Comparison of ENCODE assay signal across 8 cellular contexts in the genomic region with DNA sequence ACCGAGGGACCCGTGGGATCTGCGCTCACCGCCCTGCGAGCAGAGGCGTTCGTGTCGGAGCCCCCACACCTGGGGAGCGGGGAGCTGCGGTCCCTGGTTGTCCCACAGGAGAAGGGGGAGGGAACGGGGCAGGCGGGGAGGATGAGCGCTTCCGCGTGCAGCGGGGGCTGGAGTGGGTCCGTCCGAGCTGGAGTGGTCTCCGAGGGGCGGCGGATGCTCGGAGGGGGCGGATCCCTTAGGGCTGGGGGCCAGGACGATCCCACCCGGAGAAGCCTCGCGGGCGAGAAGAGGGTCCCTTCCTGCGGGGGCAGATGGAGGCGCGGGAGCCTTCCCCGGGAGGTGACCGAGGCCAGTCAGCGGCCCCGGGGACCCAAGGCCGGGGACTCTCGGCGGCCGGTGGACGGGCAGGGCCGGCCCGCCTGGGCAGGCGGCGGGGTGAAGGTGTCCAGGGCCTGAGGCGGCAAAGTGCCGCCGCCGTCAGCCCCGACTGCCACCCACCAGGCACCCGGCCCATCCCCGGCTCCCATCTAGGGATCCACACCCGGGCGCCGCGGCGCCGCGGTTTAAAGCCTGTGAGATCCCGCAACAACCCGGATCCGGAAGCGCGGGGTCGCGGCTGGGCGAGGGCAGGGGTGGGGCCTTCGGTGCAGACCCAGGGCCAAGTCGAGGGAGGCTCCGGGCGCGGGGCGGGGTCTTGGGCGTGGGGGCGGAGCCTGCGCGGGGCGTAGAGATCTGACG. TPM values are rescaled to one million over a fixed set of nuclear protein-coding genes. Genes with fewer than 3 reads are reported as not detected.
DNase-seq lines count a peak whose midpoint lies in the region; ATAC-seq and TF ChIP-seq lines count a peak whose summit lies in the region.

No MANE protein-coding gene starts in this region.

- peak overlapping the region; percentile 95 for H2AK5ac ChIP-seq in neuronal stem cell (ENCODE audit: low read depth, low read length)

- no peak for TF ChIP-seq CTCF in A673 (conservative IDR thresholded peaks at IDR 0.05; ENCODE audit: low read depth, low read length)
- TF ChIP-seq CTCF in gastroesophageal sphincter (IDR thresholded peaks at IDR 0.05), result peak in 1 of 4 experiments; percentile 13

- no peak overlapping the region for H2BK5ac ChIP-seq in neuronal stem cell (ENCODE audit: low read length)

- H3K14ac ChIP-seq in neuronal stem cell (ENCODE audit: low read length), result peak overlapping the region; percentile 9

- CTCF ChIA-PET in A673 (lab: Charles Lee), result no interaction called here

- H3K79me1 ChIP-seq in neuronal stem cell (ENCODE audit: low read depth, low read length), result peaks cover 14% of the 10 kb centered on the region

- no peak for TF ChIP-seq EP300 in gastroesophageal sphincter (IDR thresholded peaks at IDR 0.05)

- TSS peak; percentile 37 for BruUV-seq in A673 (replicated peaks; lab: Mats Ljungman, UMichigan)

- TF ChIP-seq POLR2A in GM19193 (IDR thresholded peaks at IDR 0.05; ENCODE audit: extremely low read depth, insufficient read depth, insufficient read length) (peak; percentile 73), gastroesophageal sphincter (IDR thresholded peaks at IDR 0.05) (peak; percentile 49 to 62)

- peak overlapping the region; percentile 93 for H3K4me3 ChIP-seq in A673 (ENCODE audit: low read depth, low read length, poor library complexity, severe bottlenecking)
- peak overlapping the region; percentile 53 to 88 for H3K4me3 ChIP-seq in gastroesophageal sphincter
- H3K4me3 ChIP-seq in neuronal stem cell (ENCODE audit: low read length in 2 of 2), result peak overlapping the region; percentile 90 to 96
- peak overlapping the region; percentile 70 to 75 (median 72) for H3K4me3 ChIP-seq in subcutaneous abdominal adipose tissue (ENCODE audit: low read depth in 1 of 5, low read length in 5 of 5)

- H3K4me1 ChIP-seq in A673 (ENCODE audit: insufficient read depth, low read length, poor library complexity, severe bottlenecking), result peaks cover 11% of the 10 kb centered on the region
- peaks cover 0 to 42% (median 10%) of the 10 kb centered on the region in 3 donors for H3K4me1 ChIP-seq in gastroesophageal sphincter
- peaks cover 13 to 17% of the 10 kb centered on the region in 2 donors for H3K4me1 ChIP-seq in neuronal stem cell (ENCODE audit: control insufficient read depth in 2 of 2, insufficient read depth in 1 of 2, low read depth in 1 of 2, low read length in 2 of 2)
- peaks cover 2 to 34% (median 27%) of the 10 kb centered on the region in 5 donors for H3K4me1 ChIP-seq in subcutaneous abdominal adipose tissue (ENCODE audit: control insufficient read depth in 5 of 5, insufficient read depth in 5 of 5, low read length in 5 of 5)

- H2BK120ac ChIP-seq in neuronal stem cell (ENCODE audit: low read depth, low read length), result no peak overlapping the region

- H2BK12ac ChIP-seq in neuronal stem cell (ENCODE audit: low read length), result no peak overlapping the region

- H3K36me3 ChIP-seq in A673 (ENCODE audit: insufficient read depth, low read length, poor library complexity, severe bottlenecking) (no peaks in the 10 kb centered on the region), gastroesophageal sphincter (peaks cover 0 to 38% of the 10 kb centered on the region in 2 donors), neuronal stem cell (replicated peaks in 1 of 2; ENCODE audit: control insufficient read depth in 2 of 2, insufficient read depth in 2 of 2, low read length in 2 of 2) (peaks cover 20 to 37% of the 10 kb centered on the region in 2 donors), subcutaneous abdominal adipose tissue (ENCODE audit: control insufficient read depth in 5 of 5, insufficient read depth in 5 of 5, low read length in 5 of 5) (peaks cover 0 to 18% (median 13%) of the 10 kb centered on the region in 5 donors)

- no peak overlapping the region for H4K91ac ChIP-seq in neuronal stem cell (ENCODE audit: low read depth, low read length, poor library complexity)

- H2AFZ ChIP-seq in neuronal stem cell (ENCODE audit: low read length), result peak overlapping the region; percentile 93

- H2BK15ac ChIP-seq in neuronal stem cell (ENCODE audit: low read length), result no peak overlapping the region

- 0% methylated on average over 5 of the region's 78 CpGs; no CpG with 5 or more reads in 1 of the 2 donors for WGBS in gastroesophageal sphincter (ENCODE audit: low coverage in 1 of 2), 2 donors
- WGBS in neuronal stem cell (ENCODE audit: extremely low coverage in 2 of 2, insufficient read length in 2 of 2, insufficient replicate concordance in 1 of 2), 2 donors, result no CpG with 5 or more reads among the region's 78 CpGs

- peak overlapping the region; percentile 95 for H3K9ac ChIP-seq in neuronal stem cell (ENCODE audit: low read depth, low read length, poor library complexity)
- H3K9ac ChIP-seq in subcutaneous abdominal adipose tissue (ENCODE audit: low read length in 5 of 5), result peak overlapping the region in 4 of 5 donors; percentile 79 to 86 (median 82)

- H3K4ac ChIP-seq in neuronal stem cell (ENCODE audit: low read length), result no peak overlapping the region

- peak overlapping the region; percentile 86 for H3K4me2 ChIP-seq in neuronal stem cell (ENCODE audit: insufficient read depth, low read length, poor library complexity, severe bottlenecking)

- peak overlapping the region; percentile 67 for H3K27ac ChIP-seq in A673 (ENCODE audit: low read depth, low read length, poor library complexity, severe bottlenecking)
- H3K27ac ChIP-seq in gastroesophageal sphincter, result peak overlapping the region; percentile 10 to 90 (median 86)
- H3K27ac ChIP-seq in neuronal stem cell (replicated peaks; ENCODE audit: low read length), result no peak overlapping the region
- peak overlapping the region; percentile 41 for H3K27ac ChIP-seq in subcutaneous abdominal adipose tissue (ENCODE audit: low read depth, low read length)

- H3K23ac ChIP-seq in neuronal stem cell (ENCODE audit: low read depth, low read length, poor library complexity), result peak overlapping the region; percentile 83

- H4K8ac ChIP-seq in neuronal stem cell (ENCODE audit: low read depth, low read length), result no peak overlapping the region

- peak; percentile 92 for DNase-seq in A673 (ENCODE audit: low spot score)
- DNase-seq in HuH-7 (ENCODE audit: low spot score), result peak; percentile 98
- DNase-seq in RPMI8226, result peak; percentile 79
- peak; percentile 50 to 90 (median 84) for DNase-seq in activated naive CD4-positive, alpha-beta T cell (lab: John Stamatoyannopoulos, UW)
- peak; percentile 70 for DNase-seq in neuronal stem cell (ENCODE audit: low spot score)

- H3K9me3 ChIP-seq in A673 (ENCODE audit: low read depth, low read length, poor library complexity, severe bottlenecking) (no peaks in the 10 kb centered on the region), gastroesophageal sphincter (no peaks in the 10 kb centered on the region), neuronal stem cell (replicated peaks in 1 of 2; ENCODE audit: control insufficient read depth in 2 of 2, insufficient read depth in 1 of 2, low read depth in 1 of 2, low read length in 2 of 2) (no peaks in the 10 kb centered on the region), subcutaneous abdominal adipose tissue (ENCODE audit: control insufficient read depth in 5 of 5, low read length in 5 of 5) (no peaks in the 10 kb centered on the region)

- POLR2A ChIA-PET in A673 (lab: Charles Lee; ENCODE audit: low non-redundant PET), result interaction anchor here (0.7 kb wide), 1 partner anchor 82 kb away, joined by 4 read pairs; no protein-coding TSS in a partner anchor

- intact Hi-C loops in A673 (cut with micrococcal nuclease; ENCODE audit: unreplicated experiment), result no loop called here

- ATAC-seq in gastroesophageal sphincter, result peak; percentile 96

- no peaks in the 10 kb centered on the region for H3K27me3 ChIP-seq in A673 (replicated peaks; ENCODE audit: insufficient read depth, low read depth, low read length, poor library complexity)
- H3K27me3 ChIP-seq in gastroesophageal sphincter, result peaks cover 1% of the 10 kb centered on the region
- H3K27me3 ChIP-seq in neuronal stem cell (ENCODE audit: control insufficient read depth in 3 of 3, insufficient read depth in 3 of 3, low read depth in 1 of 3, low read length in 3 of 3), result peaks cover 0 to 18% (median 4%) of the 10 kb centered on the region in 3 experiments
- H3K27me3 ChIP-seq in subcutaneous abdominal adipose tissue (ENCODE audit: control insufficient read depth in 5 of 5, insufficient read depth in 4 of 5, low read length in 5 of 5), result peaks cover 0 to 6% (median 0%) of the 10 kb centered on the region in 5 donors

- H3K18ac ChIP-seq in neuronal stem cell (ENCODE audit: low read length), result peak overlapping the region; percentile 83

RNA-seq across cellular contexts. Expression of gene CCDC27, which starts 5.3 kb away (rescaled TPM):
- total RNA-seq in A673 (2021) (not detected in 2 replicates), gastroesophageal sphincter (not detected)
- polyA plus RNA-seq in neuronal stem cell (2013, experiment 1 of 2), result not detected
- polyA plus RNA-seq in neuronal stem cell (2013, experiment 2 of 2), result not detected

RNA-seq across cellular contexts. Expression of gene SMIM1, which starts 25.6 kb away (rescaled TPM):
- total RNA-seq in A673 (2021) (0.81 and 1.5 TPM in 2 replicates), gastroesophageal sphincter (1 to 10 TPM in 3 of 4 donors, not detected in 1; 2.6 to 8.4 (median 4.7) TPM)
- 5.8 TPM for polyA plus RNA-seq in neuronal stem cell (2013, experiment 1 of 2)
- 5.6 TPM for polyA plus RNA-seq in neuronal stem cell (2013, experiment 2 of 2)

RNA-seq across cellular contexts. Expression of gene LRRC47, which starts 49.3 kb away (rescaled TPM):
- total RNA-seq in A673 (2021), result 69.8 and 86.7 TPM in 2 replicates
- total RNA-seq in gastroesophageal sphincter, result 10 to 100 TPM; 36.5 to 47.9 (median 46.5) TPM
- polyA plus RNA-seq in neuronal stem cell (2013, experiment 1 of 2), result 19.7 TPM
- 18.6 TPM for polyA plus RNA-seq in neuronal stem cell (2013, experiment 2 of 2)
